ENCODE assay signal across 8 cellular contexts in the genomic region with DNA sequence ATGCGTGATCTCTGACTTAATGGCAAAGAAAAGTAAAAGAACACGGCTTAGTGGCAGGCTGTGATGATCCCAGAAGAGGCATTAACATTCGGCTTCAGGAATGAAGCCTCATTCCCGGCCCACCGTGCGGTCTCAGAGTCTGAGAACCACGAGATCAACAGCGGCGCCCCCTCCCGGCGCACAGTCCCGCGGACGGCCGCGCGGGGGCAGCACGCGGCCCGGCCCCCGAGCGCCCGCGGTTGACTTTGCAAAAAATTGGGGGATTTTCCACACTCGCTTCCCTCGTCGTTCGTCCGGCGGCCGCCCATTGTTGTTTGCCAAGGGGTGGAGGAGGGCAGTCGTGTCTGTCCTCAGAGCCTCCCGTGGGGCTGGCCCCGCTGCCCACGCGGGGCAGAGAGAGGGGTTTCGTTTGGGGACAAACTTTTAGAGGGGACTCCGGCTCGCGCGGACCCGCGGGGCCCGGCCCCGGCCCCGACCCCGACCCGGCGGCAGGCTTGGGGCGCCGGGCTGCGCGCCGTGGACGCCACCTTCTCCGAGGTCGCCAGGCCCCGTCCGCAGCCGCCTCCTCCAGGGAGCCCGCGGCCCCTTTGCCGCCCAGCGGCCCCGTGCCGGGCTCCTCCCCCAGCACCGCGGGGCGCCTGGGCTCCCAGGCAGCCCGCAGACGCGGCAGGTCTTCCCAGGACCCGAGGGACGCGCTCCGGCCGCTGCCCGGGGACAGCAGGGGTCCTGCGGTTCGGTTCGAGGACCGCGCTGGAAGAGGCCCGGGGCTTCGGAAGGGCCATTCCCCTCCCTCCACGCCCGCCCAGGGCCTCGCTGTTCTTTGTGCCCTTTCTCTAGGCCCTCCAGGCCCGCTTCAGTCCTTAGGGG. TPM values are rescaled to one million over a fixed set of nuclear protein-coding genes. Genes with fewer than 3 reads are reported as not detected.
DNase-seq lines count a peak whose midpoint lies in the region; ATAC-seq and TF ChIP-seq lines count a peak whose summit lies in the region.

No MANE protein-coding gene starts in this region.

- intact Hi-C loops in Caco-2 (cut with micrococcal nuclease; ENCODE audit: unreplicated experiment): loop anchor here (5.0 kb wide), 3 partner anchors 55 to 435 kb away; no protein-coding TSS in a partner anchor

- peaks cover 14% of the 10 kb centered on the region for H3K4me1 ChIP-seq in Caco-2
- peaks cover 6% of the 10 kb centered on the region for H3K4me1 ChIP-seq in OCI-LY3 (ENCODE audit: low read length)

- peaks cover 9% of the 10 kb centered on the region for H3K79me2 ChIP-seq in OCI-LY3 (ENCODE audit: low read length)

- no peak overlapping the region for H3K27ac Mint-ChIP-seq in Caco-2 (ENCODE audit: unreplicated experiment)

- H3K4me2 ChIP-seq in OCI-LY3 (ENCODE audit: low read length): peak overlapping the region; percentile 96

- H3K9me3 Mint-ChIP-seq in Caco-2 (ENCODE audit: unreplicated experiment): no peaks in the 10 kb centered on the region

- peak; percentile 78 to 89 for DNase-seq in Caco-2
- peak; percentile 77 for DNase-seq in activated T-cell treated with anti-CD3 and anti-CD28 coated beads for 4 hours
- peak; percentile 86 for DNase-seq in myocyte (ENCODE audit: low read depth)
- peak; percentile 60 to 72 for DNase-seq in stimulated activated CD8-positive, alpha-beta memory T cell treated with anti-CD3 and anti-CD28 coated beads, Interleukin-7, amount 100 ng/mL, for 4 hours (ENCODE audit: low read depth in 2 of 2)

- POLR2A ChIA-PET in Caco-2 (lab: Charles Lee): no interaction called here

- TF ChIP-seq CTCF in Caco-2 (IDR thresholded peaks at IDR 0.05; ENCODE audit: insufficient read depth in 1 of 2, low read depth in 1 of 2, low read length in 1 of 2, severe bottlenecking in 1 of 2, unreplicated experiment in 1 of 2) (peak; percentile 62 to 96), OCI-LY3 (IDR thresholded peaks at IDR 0.05; ENCODE audit: low read depth, low read length) (peak; percentile 78)

- no peaks in the 10 kb centered on the region for H3K4me1 Mint-ChIP-seq in Caco-2 (ENCODE audit: low read depth, unreplicated experiment)

- peaks cover 12% of the 10 kb centered on the region for H4K20me1 ChIP-seq in OCI-LY3 (ENCODE audit: insufficient read depth, low read length)

- peak overlapping the region; percentile 84 for H3K9ac ChIP-seq in OCI-LY3 (ENCODE audit: low read length)

- H3K27me3 ChIP-seq in Caco-2 (replicated peaks; ENCODE audit: control insufficient read depth, insufficient read depth, low read length) (no peaks in the 10 kb centered on the region), OCI-LY3 (ENCODE audit: low read depth, low read length) (peaks cover 4% of the 10 kb centered on the region; the same call in 1 of the 2 replicates)

- peak overlapping the region; percentile 72; the same call in 1 of the 2 replicates for H2AFZ ChIP-seq in OCI-LY3 (ENCODE audit: low read depth, low read length)

- H3K27me3 Mint-ChIP-seq in Caco-2 (ENCODE audit: insufficient read depth, unreplicated experiment): no peaks in the 10 kb centered on the region

- H3K4me3 ChIP-seq in Caco-2 (ENCODE audit: low read depth, low read length) (peak overlapping the region; percentile 69), OCI-LY3 (ENCODE audit: low read length) (peak overlapping the region; percentile 89)

- H3K4me3 Mint-ChIP-seq in Caco-2 (ENCODE audit: unreplicated experiment): peak overlapping the region; percentile 65

- peak; percentile 52 for ATAC-seq in GM19455 (IDR thresholded peaks at IDR 0.05; ENCODE audit: unreplicated experiment)
- ATAC-seq in HG03575 (IDR thresholded peaks at IDR 0.05; ENCODE audit: extremely low read depth, insufficient number of reproducible peaks, low FRiP score, unreplicated experiment): peak; percentile 22
- ATAC-seq in esophagus mucosa: peak; percentile 70

- no peaks in the 10 kb centered on the region for H3K9me3 ChIP-seq in Caco-2
- H3K9me3 ChIP-seq in OCI-LY3 (ENCODE audit: insufficient read depth, low read length): no peaks in the 10 kb centered on the region

- peak overlapping the region; percentile 59 for H3K27ac ChIP-seq in OCI-LY3 (ENCODE audit: low read length)

- H3K36me3 Mint-ChIP-seq in Caco-2 (ENCODE audit: insufficient read depth, unreplicated experiment): no peaks in the 10 kb centered on the region

- H3K36me3 ChIP-seq in Caco-2 (ENCODE audit: control insufficient read depth, insufficient read depth, low read length) (no peaks in the 10 kb centered on the region), OCI-LY3 (replicated peaks; ENCODE audit: low read depth, low read length) (no peaks in the 10 kb centered on the region)

- BruUV-seq in Caco-2 (replicated peaks; lab: Mats Ljungman, UMichigan): TSS peak; percentile 61

- CTCF ChIA-PET in Caco-2 (lab: Charles Lee): interaction anchor here (0.9 kb wide), 2 partner anchors 16 to 104 kb away, joined by 3 to 4 read pairs; no protein-coding TSS in a partner anchor

RNA-seq across cellular contexts. Expression of gene HS6ST1, which starts 3.3 kb away (rescaled TPM):
- total RNA-seq in Caco-2 (2022) (17.5 and 20.3 TPM in 2 replicates), esophagus mucosa (30.8 TPM), myocyte (30.8 and 43.1 TPM in 2 replicates)
- polyA plus RNA-seq in myocyte (2012): 20.9 TPM

Comparison
In these comparisons a context has a peak if more than half of its experiments do, and no peak if none do; other contexts are left out.
1. Peak in every context shown above with its lines: DNase-seq, ATAC-seq, H3K4me3 ChIP-seq and H3K27ac ChIP-seq.